Comparison of ENCODE assay signal across 9 cellular contexts in the genomic region with DNA sequence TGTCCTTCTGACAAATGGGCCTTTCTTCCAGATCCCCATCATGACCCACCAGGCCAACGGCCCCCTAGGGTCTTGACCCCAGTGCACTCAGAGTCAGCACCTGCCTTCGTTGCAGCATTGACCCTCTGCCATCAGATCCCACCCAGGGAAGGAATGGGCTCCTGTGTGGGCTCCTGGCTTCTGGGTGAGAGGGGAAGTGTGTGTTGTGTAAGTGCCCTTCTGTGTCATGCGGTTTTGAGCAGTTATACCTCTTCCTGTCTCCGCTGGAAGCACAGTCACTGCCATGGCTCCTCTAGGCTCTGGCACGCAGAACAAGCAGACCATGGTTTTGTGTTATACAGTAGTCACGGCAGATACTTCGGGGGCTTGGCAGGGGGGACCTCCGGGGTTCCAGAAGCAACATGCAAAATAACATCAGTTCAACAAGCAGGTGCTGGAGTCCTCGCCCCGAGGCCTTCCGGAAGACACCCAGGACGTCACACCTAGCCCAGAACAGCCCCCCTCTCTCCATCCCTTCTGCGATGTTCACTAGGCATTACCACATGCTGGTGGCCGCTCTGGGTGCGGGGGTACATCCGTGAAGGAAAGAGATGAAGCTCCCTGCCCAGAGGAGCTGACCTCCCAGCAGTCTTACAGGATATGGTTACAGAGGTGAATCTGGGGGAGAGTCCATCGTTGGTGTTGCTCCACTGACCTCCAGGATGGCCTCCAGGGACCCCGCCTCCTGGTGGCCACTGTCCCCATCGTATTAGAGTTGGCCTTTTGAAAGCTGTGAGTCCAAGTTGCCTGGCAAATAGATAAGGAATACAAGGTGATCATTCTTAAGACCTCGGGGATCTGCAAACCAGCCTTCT. TPM values are rescaled to one million over a fixed set of nuclear protein-coding genes. Genes with fewer than 3 reads are reported as not detected.
DNase-seq lines count a peak whose midpoint lies in the region; ATAC-seq and FAIRE-seq lines count a peak whose summit lies in the region.
"Had no signal": no experiment of that assay in that cellular context is flagged by ENCODE, and none has a peak within 500 bp of the region (broad histone marks: within the 10 kb centered on the region; RNA-seq: fewer than 3 reads in every experiment).

No MANE protein-coding gene starts in this region.

- peak; percentile 35 to 91 (median 78) for DNase-seq in CD4-positive, CD25-positive, alpha-beta regulatory T cell
- DNase-seq in activated CD4-positive, alpha-beta T cell treated with anti-CD3 and anti-CD28 coated beads for 1 hour: peak; percentile 36
- DNase-seq in stimulated activated CD4-positive, alpha-beta T cell treated with anti-CD3 and anti-CD28 coated beads, Interleukin-2, amount 100 ng/mL, for 4 hours (ENCODE audit: low read depth): peak; percentile 45
- DNase-seq in HTR-8/SVneo (ENCODE audit: insufficient read length, low spot score) (no peak), NCI-H1436 treated with DMSO at 0.1 percent for 48 hours (lab: John Stamatoyannopoulos, UW) (no peak)

- peaks cover 81% of the 10 kb centered on the region for H3K4me1 ChIP-seq in CD4-positive, CD25-positive, alpha-beta regulatory T cell (ENCODE audit: control insufficient read depth, insufficient read depth, low read length, poor library complexity, severe bottlenecking)
- peaks cover 4 to 24% of the 10 kb centered on the region in 2 donors for H3K4me1 ChIP-seq in duodenal mucosa (ENCODE audit: control insufficient read depth in 1 of 2, insufficient read depth in 2 of 2, low read length in 2 of 2)

- H3K36me3 Mint-ChIP-seq in CD4-positive, CD25-positive, alpha-beta regulatory T cell: peaks cover 15% of the 10 kb centered on the region

- no peaks in the 10 kb centered on the region for H3K27me3 ChIP-seq in CD4-positive, CD25-positive, alpha-beta regulatory T cell (ENCODE audit: control insufficient read depth, insufficient read depth, low read length)
- H3K27me3 ChIP-seq in duodenal mucosa (ENCODE audit: control insufficient read depth in 1 of 2, insufficient read depth in 2 of 2, low read length in 2 of 2): peaks cover 0 to 4% of the 10 kb centered on the region in 2 donors

- no peaks in the 10 kb centered on the region for H3K9me3 Mint-ChIP-seq in CD4-positive, CD25-positive, alpha-beta regulatory T cell

- no peak for FAIRE-seq in HTR-8/SVneo (lab: Jason Lieb, UNC)
- FAIRE-seq: astrocyte had no signal

- no peak overlapping the region for H3K9ac ChIP-seq in duodenal mucosa (ENCODE audit: low read depth in 1 of 2, low read length in 2 of 2)

- no peaks in the 10 kb centered on the region for H3K9me3 ChIP-seq in CD4-positive, CD25-positive, alpha-beta regulatory T cell (ENCODE audit: control insufficient read depth in 2 of 2, low read length in 2 of 2)
- no peaks in the 10 kb centered on the region for H3K9me3 ChIP-seq in duodenal mucosa (ENCODE audit: control insufficient read depth in 1 of 2, low read length in 2 of 2)

- H3K4me3 Mint-ChIP-seq in CD4-positive, CD25-positive, alpha-beta regulatory T cell: peak overlapping the region; percentile 86 to 96 (median 93)

- peaks cover 22 to 75% (median 55%) of the 10 kb centered on the region in 4 donors for H3K4me1 Mint-ChIP-seq in CD4-positive, CD25-positive, alpha-beta regulatory T cell

- ATAC-seq in CD4-positive, CD25-positive, alpha-beta regulatory T cell (ENCODE audit: low read depth in 2 of 2): peak; percentile 60 to 63
- ATAC-seq in HG03196 (IDR thresholded peaks at IDR 0.05; ENCODE audit: unreplicated experiment) (peak; percentile 24), HG02571 (IDR thresholded peaks at IDR 0.05; ENCODE audit: unreplicated experiment) (no peak)

- no peaks in the 10 kb centered on the region for H3K27me3 Mint-ChIP-seq in CD4-positive, CD25-positive, alpha-beta regulatory T cell

- peak overlapping the region; percentile 97 to 100 (median 98) for H3K27ac Mint-ChIP-seq in CD4-positive, CD25-positive, alpha-beta regulatory T cell

- peaks cover 13% of the 10 kb centered on the region for H3K36me3 ChIP-seq in CD4-positive, CD25-positive, alpha-beta regulatory T cell (ENCODE audit: control insufficient read depth, insufficient read depth, low read length)
- H3K36me3 ChIP-seq in duodenal mucosa (ENCODE audit: control insufficient read depth in 1 of 2, insufficient read depth in 2 of 2, low read length in 2 of 2): no peaks in the 10 kb centered on the region

- peak overlapping the region; percentile 92 for H3K4me3 ChIP-seq in CD4-positive, CD25-positive, alpha-beta regulatory T cell (ENCODE audit: low read depth, low read length)
- H3K4me3 ChIP-seq in duodenal mucosa (ENCODE audit: low read depth in 1 of 2, low read length in 2 of 2): peak overlapping the region; percentile 23 to 31

- H3K27ac ChIP-seq in CD4-positive, CD25-positive, alpha-beta regulatory T cell (ENCODE audit: insufficient read depth, low read length, poor library complexity, severe bottlenecking): peak overlapping the region; percentile 92
- H3K27ac ChIP-seq in duodenal mucosa (ENCODE audit: low read depth, low read length): no peak overlapping the region

RNA-seq across cellular contexts. Expression of gene KCNAB2, which starts 17.4 kb away (rescaled TPM):
- 244 TPM for total RNA-seq in CD4-positive, CD25-positive, alpha-beta regulatory T cell
- polyA plus RNA-seq in CD4-positive, CD25-positive, alpha-beta regulatory T cell: 10 to 100 TPM; 21.2 to 28.6 (median 26.5) TPM

RNA-seq across cellular contexts. Expression of gene NPHP4, which starts 36.0 kb away (rescaled TPM):
- 13.2 TPM for total RNA-seq in CD4-positive, CD25-positive, alpha-beta regulatory T cell
- polyA plus RNA-seq in CD4-positive, CD25-positive, alpha-beta regulatory T cell: 1 to 10 TPM in 1 of 4 donors, under 1 TPM in 3; 0.29 to 1.2 (median 0.74) TPM

Comparison
In these comparisons a context has a peak if more than half of its experiments do, and no peak if none do; other contexts are left out.
1. DNase-seq: peak in CD4-positive, CD25-positive, alpha-beta regulatory T cell (3 of 3), activated CD4-positive, alpha-beta T cell treated with anti-CD3 and anti-CD28 coated beads for 1 hour (single experiment) and stimulated activated CD4-positive, alpha-beta T cell treated with anti-CD3 and anti-CD28 coated beads, Interleukin-2, amount 100 ng/mL, for 4 hours (single experiment); none in HTR-8/SVneo (single experiment) and NCI-H1436 treated with DMSO at 0.1 percent for 48 hours (single experiment).